In genomic region chr12:85834378-85834777, GRCh38 we compare ENCODE assay signal across 15 cellular contexts. TPM values are rescaled to one million over a fixed set of nuclear protein-coding genes. Genes with fewer than 3 reads are reported as not detected.
DNase-seq lines count a peak whose midpoint lies in the region; ATAC-seq and TF ChIP-seq lines count a peak whose summit lies in the region.
"Had no signal": no experiment of that assay in that cellular context is flagged by ENCODE, and none has a peak within 500 bp of the region (broad histone marks: within the 10 kb centered on the region; RNA-seq: fewer than 3 reads in every experiment).

No MANE protein-coding gene starts in this region.

- ATAC-seq in heart right ventricle (no peak), left ventricle myocardium superior (no peak), esophagus mucosa (no peak)
- ATAC-seq: activated CD4-positive, CD25-positive, alpha-beta regulatory T cell treated with anti-CD3 and anti-CD28 coated beads, Interleukin-2, amount 50 U/mL, for 24 hours had no signal

- H3K18ac ChIP-seq in mesenchymal stem cell (ENCODE audit: low read depth in 1 of 2, low read length in 2 of 2), result no peak overlapping the region

- peak overlapping the region; percentile 89 for H3K9ac ChIP-seq in mesenchymal stem cell (ENCODE audit: low read length)

- H4K8ac ChIP-seq in mesenchymal stem cell (ENCODE audit: low read length), result no peak overlapping the region

- no peak overlapping the region for H3K4ac ChIP-seq in mesenchymal stem cell (ENCODE audit: low read depth in 1 of 2, low read length in 2 of 2)

- H2AK5ac ChIP-seq in mesenchymal stem cell (ENCODE audit: low read length, severe bottlenecking), result no peak overlapping the region

- H3K36me3 ChIP-seq in heart right ventricle (no peaks in the 10 kb centered on the region), mesenchymal stem cell (ENCODE audit: control insufficient read depth in 1 of 2, insufficient read depth in 2 of 2, low read depth in 1 of 2, low read length in 2 of 2) (no peaks in the 10 kb centered on the region), uterus (no peaks in the 10 kb centered on the region)

- H3K9me3 ChIP-seq in heart right ventricle (no peaks in the 10 kb centered on the region), mesenchymal stem cell (ENCODE audit: control insufficient read depth, low read length) (no peaks in the 10 kb centered on the region), uterus (no peaks in the 10 kb centered on the region)

- no peak overlapping the region for H2BK120ac ChIP-seq in mesenchymal stem cell (ENCODE audit: low read depth, low read length)

- H2BK5ac ChIP-seq in mesenchymal stem cell (ENCODE audit: low read depth, low read length, poor library complexity, severe bottlenecking), result no peak overlapping the region

- H2BK12ac ChIP-seq in mesenchymal stem cell (ENCODE audit: low read length in 2 of 2), result no peak overlapping the region

- TF ChIP-seq POLR2A in uterus (IDR thresholded peaks at IDR 0.05), result no peak

- H3K27ac ChIP-seq in heart right ventricle (peak overlapping the region in 8 of 10 donors; percentile 28 to 93 (median 86)), mesenchymal stem cell (ENCODE audit: low read length, poor library complexity, severe bottlenecking) (no peak overlapping the region), uterus (peak overlapping the region; percentile 30 to 91)

- no peak overlapping the region for H3K14ac ChIP-seq in mesenchymal stem cell (ENCODE audit: low read length in 2 of 2)

- 22 to 40% methylated on average over 2 of the region's 2 CpGs for WGBS in heart right ventricle, 2 donors
- WGBS in mesenchymal stem cell, result no CpG with 5 or more reads among the region's 2 CpGs

- H3K79me1 ChIP-seq in mesenchymal stem cell (replicated peaks; ENCODE audit: low read length, poor library complexity, severe bottlenecking), result peaks cover 1% of the 10 kb centered on the region

- H3K4me1 ChIP-seq in heart right ventricle, result peaks cover 0 to 57% (median 26%) of the 10 kb centered on the region in 9 donors
- H3K4me1 ChIP-seq in mesenchymal stem cell (ENCODE audit: control insufficient read depth, insufficient read depth, low read depth, low read length), result peaks cover 6% of the 10 kb centered on the region
- H3K4me1 ChIP-seq in uterus, result no peaks in the 10 kb centered on the region

- intact Hi-C loops in heart right ventricle (cut with DNase I) (loop anchor here in 1 of 10 donors (5.0 kb wide), 1 partner anchor 33 kb away; no protein-coding TSS in a partner anchor), left ventricle myocardium superior (cut with micrococcal nuclease) (no loop called here), uterus (cut with DNase I; ENCODE audit: low total_unique reads) (no loop called here)

- no peak for DNase-seq in heart right ventricle
- no peak for DNase-seq in left ventricle myocardium superior
- peak; percentile 21 for DNase-seq in dermis blood vessel endothelial cell
- peak; percentile 5 for DNase-seq in mesenchymal stem cell
- DNase-seq in uterus, result no peak
- DNase-seq in amygdala (lab: John Stamatoyannopoulos, UW), result no peak
- no peak for DNase-seq in globus pallidus (ENCODE audit: low spot score)
- DNase-seq: activated T-cell treated with anti-CD3 and anti-CD28 coated beads, Interleukin-2, amount 50 U/mL, for 24 hours; amniotic stem cell; NCI-H2029; retina; SW 1271 had no signal

- H3K4me3 ChIP-seq in heart right ventricle, result peak overlapping the region in 9 of 10 donors; percentile 36 to 71 (median 61)
- H3K4me3 ChIP-seq in mesenchymal stem cell (ENCODE audit: insufficient read depth in 1 of 2, low read depth in 1 of 2, low read length in 2 of 2), result peak overlapping the region in 1 of 2 experiments; percentile 79
- peak overlapping the region; percentile 15 to 35 for H3K4me3 ChIP-seq in uterus

- H3K4me2 ChIP-seq in mesenchymal stem cell (ENCODE audit: low read length, poor library complexity, severe bottlenecking), result peak overlapping the region; percentile 54

- no peak overlapping the region for H3K23ac ChIP-seq in mesenchymal stem cell (ENCODE audit: low read length in 2 of 2)

- H2BK15ac ChIP-seq in mesenchymal stem cell (ENCODE audit: low read depth, poor library complexity, severe bottlenecking), result no peak overlapping the region

- H3K27me3 ChIP-seq in heart right ventricle (no peaks in the 10 kb centered on the region), mesenchymal stem cell (ENCODE audit: control insufficient read depth in 1 of 2, insufficient read depth in 1 of 2, low read length in 2 of 2) (no peaks in the 10 kb centered on the region), uterus (no peaks in the 10 kb centered on the region)

- TF ChIP-seq CTCF in heart right ventricle (IDR thresholded peaks at IDR 0.05), result no peak
- no peak for TF ChIP-seq CTCF in uterus (IDR thresholded peaks at IDR 0.05)

- no peak overlapping the region for H4K91ac ChIP-seq in mesenchymal stem cell (ENCODE audit: low read length)

- H2AFZ ChIP-seq in mesenchymal stem cell (ENCODE audit: low read depth, low read length), result no peak overlapping the region

RNA-seq across cellular contexts. Expression of gene RASSF9, which starts 1.8 kb away (rescaled TPM):
- total RNA-seq in heart right ventricle, result 10 to 100 TPM in 4 of 10 donors, 1 to 10 TPM in 6; 2.3 to 15.2 (median 7.6) TPM
- polyA plus RNA-seq in heart right ventricle, result 1 to 10 TPM in 1 of 2 donors, under 1 TPM in 1; 0.84 to 1.3 TPM
- 6.1 TPM for total RNA-seq in left ventricle myocardium superior
- 7.7 and 13.4 TPM in 2 replicates for total RNA-seq in dermis blood vessel endothelial cell
- polyA plus RNA-seq in mesenchymal stem cell (2013, experiment 1 of 2), result 0.04 TPM
- polyA plus RNA-seq in mesenchymal stem cell (2013, experiment 2 of 2), result 0.07 TPM
- 10 to 100 TPM in 1 of 4 donors, 1 to 10 TPM in 3; 6.4 to 17.8 (median 9.1) TPM for total RNA-seq in uterus
- total RNA-seq in esophagus mucosa, result 4.6 TPM
- total RNA-seq: OCI-LY7 had no signal

RNA-seq across cellular contexts. Expression of gene NTS, which starts 39.7 kb away (rescaled TPM):
- total RNA-seq in heart right ventricle (under 1 TPM in 2 of 10 donors, not detected in 8; 0.18 to 0.39 TPM), left ventricle myocardium superior (0.20 TPM), dermis blood vessel endothelial cell (6.1 and 18.3 TPM in 2 replicates), uterus (10 to 100 TPM in 1 of 4 donors, under 1 TPM in 2, not detected in 1; 0.26 to 14.2 (median 0.88) TPM), esophagus mucosa (0.16 TPM)
- under 1 TPM; 0.07 to 0.22 TPM for polyA plus RNA-seq in heart right ventricle
- polyA plus RNA-seq in mesenchymal stem cell (2013, experiment 1 of 2), result not detected
- not detected for polyA plus RNA-seq in mesenchymal stem cell (2013, experiment 2 of 2)
- total RNA-seq: OCI-LY7 had no signal

Comparison
In these comparisons a context has a peak if more than half of its experiments do, and no peak if none do; other contexts are left out.
1. DNase-seq: peak in dermis blood vessel endothelial cell (single experiment) and mesenchymal stem cell (single experiment); none in heart right ventricle (0 of 2), left ventricle myocardium superior (single experiment), uterus (0 of 2), amygdala (0 of 56) and globus pallidus (single experiment).